In the genomic region with DNA sequence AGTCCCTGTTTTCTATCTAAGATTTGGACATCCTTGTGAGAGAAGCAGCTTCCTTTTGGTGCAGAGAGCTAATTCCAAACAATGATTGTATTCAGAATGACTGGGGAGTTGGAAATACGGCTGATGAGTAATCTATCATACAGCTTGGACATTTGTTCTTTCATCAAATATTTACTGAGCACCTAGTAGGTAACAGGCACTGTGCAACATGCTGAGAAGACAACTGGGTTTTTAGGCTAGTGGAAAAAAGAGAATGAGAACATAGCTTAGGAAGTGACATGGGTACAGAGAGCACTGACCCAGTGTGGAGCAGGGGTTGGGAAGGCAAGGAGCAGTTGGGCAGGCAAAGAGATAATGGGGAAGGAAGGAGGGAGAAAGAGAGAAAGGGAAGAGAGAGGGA, we compare ENCODE assay signal across 22 cellular contexts.
"Had no signal": no experiment of that assay in that cellular context is flagged by ENCODE, and none has a peak within 500 bp of the region (broad histone marks: within the 10 kb centered on the region; RNA-seq: fewer than 3 reads in every experiment).

No MANE protein-coding gene starts in this region.

- H3K9me3 ChIP-seq: esophagus muscularis mucosa, left ventricle myocardium inferior, right lobe of liver, tibial nerve had no signal

- H3K36me3 ChIP-seq: esophagus muscularis mucosa, left ventricle myocardium inferior, right lobe of liver, tibial nerve, WERI-Rb-1 had no signal

- H3K4me1 ChIP-seq: foreskin keratinocyte, right lobe of liver, tibial nerve had no signal

- H3K27ac ChIP-seq: esophagus muscularis mucosa, foreskin keratinocyte, left ventricle myocardium inferior, right lobe of liver, tibial nerve, WERI-Rb-1 had no signal

- H3K27me3 ChIP-seq: esophagus muscularis mucosa, right lobe of liver, tibial nerve had no signal

- H3K36me3 Mint-ChIP-seq: activated naive CD4-positive, alpha-beta T cell treated with anti-CD3 and anti-CD28 coated beads, Interleukin-2, amount 10 ng/mL, durations not matched to agents 7 days and 5 days had no signal

- ATAC-seq: activated CD4-positive, CD25-positive, alpha-beta regulatory T cell treated with anti-CD3 and anti-CD28 coated beads, Interleukin-2, amount 50 U/mL, for 24 hours; foreskin keratinocyte had no signal

- H3K4me3 ChIP-seq: esophagus muscularis mucosa, left ventricle myocardium inferior, lung, right lobe of liver, tibial nerve had no signal

- H3K4me3 Mint-ChIP-seq: activated naive CD4-positive, alpha-beta T cell treated with anti-CD3 and anti-CD28 coated beads, Interleukin-2, amount 10 ng/mL, durations not matched to agents 7 days and 5 days; dendritic cell treated with granulocyte-macrophage colony-stimulating factor and Interleukin-4, amounts not matched to agents 40 ng/mL and 50 ng/mL, for 4 days; nephron had no signal

- H3K9me3 Mint-ChIP-seq: activated naive CD4-positive, alpha-beta T cell treated with anti-CD3 and anti-CD28 coated beads, Interleukin-2, amount 10 ng/mL, durations not matched to agents 7 days and 5 days; dendritic cell treated with granulocyte-macrophage colony-stimulating factor and Interleukin-4, amounts not matched to agents 40 ng/mL and 50 ng/mL, for 4 days; nephron had no signal

- H3K27ac Mint-ChIP-seq: activated naive CD4-positive, alpha-beta T cell treated with anti-CD3 and anti-CD28 coated beads, Interleukin-2, amount 10 ng/mL, durations not matched to agents 7 days and 5 days; dendritic cell treated with granulocyte-macrophage colony-stimulating factor and Interleukin-4, amounts not matched to agents 40 ng/mL and 50 ng/mL, for 4 days; nephron had no signal

- DNase-seq: activated CD4-positive, alpha-beta T cell treated with anti-CD3 and anti-CD28 coated beads for 48 hours; activated CD4-positive, alpha-beta T cell treated with anti-CD3 and anti-CD28 coated beads, Interleukin-2, amount 50 U/mL, for 48 hours; activated CD8-positive, alpha-beta memory T cell treated with anti-CD3 and anti-CD28 coated beads, Interleukin-2, amount 50 U/mL, for 4 hours; activated gamma-delta T cell; activated naive CD4-positive, alpha-beta T cell treated with anti-CD3 and anti-CD28 coated beads, Interleukin-2, amount 10 ng/mL, durations not matched to agents 7 days and 5 days; activated T-cell treated with anti-CD3 and anti-CD28 coated beads, Interleukin-2, amount 50 U/mL, for 1 hour; amygdala; central memory CD4-positive, alpha-beta T cell; effector CD4-positive, alpha-beta T cell; foreskin keratinocyte; left ventricle myocardium inferior; right lobe of liver; stimulated activated CD4-positive, alpha-beta T cell treated with anti-CD3 and anti-CD28 coated beads, Interleukin-2, amount 100 ng/mL, for 48 hours; stimulated activated naive CD4-positive, alpha-beta T cell treated with Interleukin-2 at 50 U/mL for 16 hours; T1000; WERI-Rb-1 had no signal
